3 cellular contexts compared by ENCODE assay signal in genomic region chr14:101770183-101770582, GRCh38.
A peak's percentile ranks its signal among the peaks of the same experiment; 100 is the strongest.
TF ChIP-seq lines count a peak whose summit lies in the region.

No MANE protein-coding gene starts in this region.

TF ChIP-seq in HEK293, 187 proteins besides CTCF, POLR2A, EP300 and RAD21:
- TF ChIP-seq SCRT1 (tag by site-specific recombination; IDR thresholded peaks at IDR 0.05; ENCODE audit: borderline replicate concordance) (peak; percentile 70; the same call in 1 of the 2 replicates), KLF8 (tag by site-specific recombination; IDR thresholded peaks at IDR 0.05) (no peak), SCRT2 (tag by site-specific recombination; IDR thresholded peaks at IDR 0.05) (peak; percentile 90)

TF ChIP-seq in WTC11, 78 proteins besides CTCF, POLR2A, EP300 and RAD21:
- TF ChIP-seq ZNF416 (CRISPR knock-in tag; IDR thresholded peaks at IDR 0.05), result no peak
- no peak for TF ChIP-seq RORB (CRISPR knock-in tag; IDR thresholded peaks at IDR 0.05)

TF ChIP-seq in HepG2, 621 proteins besides CTCF, POLR2A, EP300 and RAD21:
- no peak for TF ChIP-seq MED8 (CRISPR knock-in tag; IDR thresholded peaks at IDR 0.05; ENCODE audit: insufficient replicate concordance)
- no peak for TF ChIP-seq NFKB2 (CRISPR knock-in tag; IDR thresholded peaks at IDR 0.05; ENCODE audit: borderline replicate concordance)
- TF ChIP-seq ISX (CRISPR knock-in tag; conservative IDR thresholded peaks at IDR 0.05), result no peak
- no peak for TF ChIP-seq ETV5 (CRISPR knock-in tag; IDR thresholded peaks at IDR 0.05; ENCODE audit: borderline replicate concordance)
- TF ChIP-seq PTBP1 (IDR thresholded peaks at IDR 0.05; ENCODE audit: low read depth, low read length, poor library complexity, severe bottlenecking), result no peak
- TF ChIP-seq ZNF788 (CRISPR knock-in tag; IDR thresholded peaks at IDR 0.05; ENCODE audit: borderline replicate concordance), result no peak
- no peak for TF ChIP-seq ZSCAN20 (CRISPR knock-in tag; IDR thresholded peaks at IDR 0.05; ENCODE audit: borderline replicate concordance)
- no peak for TF ChIP-seq TFDP2 (CRISPR knock-in tag; IDR thresholded peaks at IDR 0.05)
- no peak for TF ChIP-seq PHF8 (CRISPR knock-in tag; IDR thresholded peaks at IDR 0.05)
- TF ChIP-seq NPAS2 (CRISPR knock-in tag; IDR thresholded peaks at IDR 0.05; ENCODE audit: borderline replicate concordance), result no peak
- TF ChIP-seq NKX3-1 (CRISPR knock-in tag; IDR thresholded peaks at IDR 0.05), result no peak
- no peak for TF ChIP-seq ARID5B (CRISPR knock-in tag; IDR thresholded peaks at IDR 0.05)
- TF ChIP-seq ZNF660 (CRISPR knock-in tag; IDR thresholded peaks at IDR 0.05; ENCODE audit: borderline replicate concordance, low read depth), result no peak
- no peak for TF ChIP-seq ZNF276 (CRISPR knock-in tag; IDR thresholded peaks at IDR 0.05; ENCODE audit: low read depth)
- TF ChIP-seq SNAPC5 (CRISPR knock-in tag; IDR thresholded peaks at IDR 0.05; ENCODE audit: borderline replicate concordance), result no peak
TF ChIP-seq in HepG2: peak in this region for 0.
